Comparison of ENCODE assay signal across 20 cellular contexts in the genomic region with DNA sequence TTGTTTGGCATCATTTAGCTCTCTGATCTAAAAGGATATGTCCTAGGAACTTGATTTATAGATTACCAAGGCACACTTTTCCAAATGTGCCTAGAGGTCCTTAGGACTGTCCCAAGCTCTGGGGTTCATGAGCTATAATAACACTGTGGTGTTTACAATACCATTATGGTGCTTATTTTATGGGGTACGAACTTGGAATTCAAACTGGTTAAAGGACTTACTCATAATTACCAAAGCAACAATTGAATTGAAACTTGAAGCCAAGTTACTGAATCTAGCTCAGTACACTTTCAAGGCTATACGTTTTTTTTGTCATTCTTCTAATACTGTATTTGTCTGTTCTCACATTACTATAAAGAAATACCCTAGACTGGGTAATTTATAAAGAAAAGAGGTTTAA. TPM values are rescaled to one million over a fixed set of nuclear protein-coding genes. Genes with fewer than 3 reads are reported as not detected.
DNase-seq lines count a peak whose midpoint lies in the region; ATAC-seq, FAIRE-seq and TF ChIP-seq lines count a peak whose summit lies in the region.
"Had no signal": no experiment of that assay in that cellular context is flagged by ENCODE, and none has a peak within 500 bp of the region (broad histone marks: within the 10 kb centered on the region; RNA-seq: fewer than 3 reads in every experiment).

No MANE protein-coding gene starts in this region.

- CTCF ChIA-PET in HEK293T (lab: Yijun Ruan, JAX) (interaction anchor here (0.6 to 1.0 kb wide), 3 partner anchors 186 to 617 kb away, joined by 3 read pairs; no protein-coding TSS in a partner anchor), K562 (lab: Yijun Ruan, JAX; ENCODE audit: low intra/inter-chr PET ratio) (no interaction called here)

- POLR2A ChIA-PET in HEK293T (lab: Yijun Ruan, JAX) (interaction anchor here (1.4 to 2.1 kb wide), 4 partner anchors 10 to 80 kb away, joined by 3 to 5 read pairs (median 5); a partner anchor contains a TSS), K562 (lab: Yijun Ruan, JAX) (interaction anchor here (1.1 kb wide), 1 partner anchor 18 kb away, joined by 3 read pairs; no protein-coding TSS in a partner anchor)

- no peak for TF ChIP-seq RAD21 in K562 (CRISPR knock-in tag; conservative IDR thresholded peaks at IDR 0.05 in 1 of 2, IDR thresholded peaks at IDR 0.05 in 1 of 2)

- H3K27ac ChIP-seq in BLaER1 treated with 17β-estradiol and CSF1 and Interleukin-3, amounts not matched to agents 10 nM and 100 nM: peak overlapping the region in 3 of 11 experiments; percentile 6 to 37 (median 14); a peak in 3 of 22 replicates
- no peak overlapping the region for H3K27ac ChIP-seq in K562 (ENCODE audit: extremely low read depth, low read depth, low read length)
- H3K27ac ChIP-seq: GM23248 had no signal

- no TSS peak for BruUV-seq in K562 (replicated peaks; lab: Mats Ljungman, UMichigan)

- H4K20me1 ChIP-seq in BLaER1 treated with 17β-estradiol and CSF1 and Interleukin-3, amounts not matched to agents 10 nM and 100 nM: no peaks in the 10 kb centered on the region
- no peaks in the 10 kb centered on the region for H4K20me1 ChIP-seq in K562 (replicated peaks; ENCODE audit: control insufficient read depth, insufficient read depth, low read length)

- no peak overlapping the region for H3K4me3 ChIP-seq in BLaER1 treated with 17β-estradiol and CSF1 and Interleukin-3, amounts not matched to agents 10 nM and 100 nM
- no peak overlapping the region for H3K4me3 ChIP-seq in K562
- H3K4me3 ChIP-seq: GM23248 had no signal

- 0 out of 2 replicates have a peak overlapping the region, but pooled peaks have one; percentile 39 for H2AFZ ChIP-seq in K562 (ENCODE audit: low read depth, low read length)
- H2AFZ ChIP-seq: GM23248 had no signal

- TF ChIP-seq CTCF in K562 (IDR thresholded peaks at IDR 0.05 in 2 of 3, conservative IDR thresholded peaks at IDR 0.05 in 1 of 3; ENCODE audit: insufficient read depth in 2 of 3, low read depth in 1 of 3, low read length in 3 of 3): no peak

- H3K9me3 ChIP-seq in BLaER1 treated with 17β-estradiol and CSF1 and Interleukin-3, amounts not matched to agents 10 nM and 100 nM (replicated peaks in 1 of 11): no peaks in the 10 kb centered on the region
- no peaks in the 10 kb centered on the region for H3K9me3 ChIP-seq in K562 (replicated peaks; ENCODE audit: control insufficient read depth, insufficient read depth, low read depth, low read length)

- DNase-seq in HEK293T (ENCODE audit: extremely low spot score): no peak
- no peak for DNase-seq in K562 (ENCODE audit: extremely low read depth in 1 of 4, low spot score in 3 of 4)
- no peak for DNase-seq in GF-D8 (lab: John Stamatoyannopoulos, UW)
- no peak for DNase-seq in NCI-H774 (lab: John Stamatoyannopoulos, UW)
- no peak for DNase-seq in retina
- DNase-seq: CD4-positive, alpha-beta T cell; CD8-positive, alpha-beta memory T cell; DMS53; DMS79 treated with DMSO at 0.1 percent for 48 hours; GM23248; H7; HCEC 1CT; HFFc6 had no signal

- FAIRE-seq in K562 (lab: Jason Lieb, UNC): no peak
- FAIRE-seq: GM12892, H1 had no signal

- no peaks in the 10 kb centered on the region; the same call in 2 of the 3 replicates for H3K79me2 ChIP-seq in K562 (ENCODE audit: control insufficient read depth, insufficient read depth, low read length)

- no peak for TF ChIP-seq POLR2A in K562 (conservative IDR thresholded peaks at IDR 0.05)

- H3K4me1 ChIP-seq in BLaER1 treated with 17β-estradiol and CSF1 and Interleukin-3, amounts not matched to agents 10 nM and 100 nM: peaks cover 43 to 68% (median 59%) of the 10 kb centered on the region in 10 experiments
- H3K4me1 ChIP-seq in K562 (replicated peaks in 1 of 2; ENCODE audit: control insufficient read depth in 2 of 2, insufficient read depth in 2 of 2, low read length in 2 of 2): peaks cover 2 to 6% of the 10 kb centered on the region in 2 experiments; a peak in 2 of 5 replicates

- intact Hi-C loops in K562 (cut with micrococcal nuclease): no loop called here

- in situ Hi-C loops in K562 (cut with MboI): no loop called here

- H3K27me3 ChIP-seq in BLaER1 treated with 17β-estradiol and CSF1 and Interleukin-3, amounts not matched to agents 10 nM and 100 nM: no peaks in the 10 kb centered on the region
- no peaks in the 10 kb centered on the region for H3K27me3 ChIP-seq in K562 (ENCODE audit: control insufficient read depth in 2 of 2, insufficient read depth in 2 of 2, low read length in 2 of 2)

- H3K36me3 ChIP-seq in BLaER1 treated with 17β-estradiol and CSF1 and Interleukin-3, amounts not matched to agents 10 nM and 100 nM: peaks cover 0 to 16% (median 0%) of the 10 kb centered on the region in 11 experiments; a peak in 7 of 22 replicates
- no peaks in the 10 kb centered on the region for H3K36me3 ChIP-seq in K562 (ENCODE audit: control insufficient read depth, insufficient read depth, low read length)

- no peaks in the 10 kb centered on the region for H3K9me1 ChIP-seq in K562 (ENCODE audit: control insufficient read depth, insufficient read depth, low read length)

- no peak for ATAC-seq in K562

- no peak for TF ChIP-seq EP300 in K562 (IDR thresholded peaks at IDR 0.05; ENCODE audit: low read length)

- H3K4me2 ChIP-seq in BLaER1 treated with 17β-estradiol and CSF1 and Interleukin-3, amounts not matched to agents 10 nM and 100 nM: peak overlapping the region in 6 of 11 experiments; percentile 5 to 45 (median 32); a peak in 7 of 22 replicates
- no peak overlapping the region for H3K4me2 ChIP-seq in K562 (ENCODE audit: insufficient read depth, low read length)

- H3K9ac ChIP-seq in BLaER1 treated with 17β-estradiol and CSF1 and Interleukin-3, amounts not matched to agents 10 nM and 100 nM: no peak overlapping the region
- H3K9ac ChIP-seq in K562 (ENCODE audit: insufficient read depth in 1 of 2, low read depth in 2 of 2, low read length in 2 of 2): no peak overlapping the region
- H3K9ac ChIP-seq: GM23248 had no signal

- WGBS in K562 (ENCODE audit: insufficient coverage, low coverage, missing lambda C conversion rate): 13% methylated on average over 2 of the region's 2 CpGs

RNA-seq across cellular contexts. Expression of a gene that starts 9.6 kb away (rescaled TPM):
- total RNA-seq in K562 (2011; cell fraction: chromatin; rRNA removed; ENCODE audit: low replicate concordance): 71.3 and 83.9 TPM in 2 replicates
- total RNA-seq in K562 (2011; cell fraction: nucleolus; rRNA removed): 27.0 and 37.0 TPM in 2 replicates
- total RNA-seq in K562 (2011; cell fraction: nucleoplasm; rRNA removed): 32.2 and 34.5 TPM in 2 replicates
- total RNA-seq in K562 (2014; rRNA removed): 4.4 and 4.5 TPM in 2 replicates
- total RNA-seq in K562 (2014; rRNA removed; fragmentation: Illumina TruSeq; extraction: Trizol): 7.3 and 8.0 TPM in 2 replicates
- 5.6 and 6.6 TPM in 2 replicates for total RNA-seq in K562 (2015; rRNA removed; fragmentation: Illumina TruSeq; extraction: Trizol)
- total RNA-seq in K562 (2021): 6.9 and 8.4 TPM in 2 replicates
- 7.1 and 11.8 TPM in 2 replicates for polyA plus RNA-seq in K562 (2011; rRNA removed)
- polyA plus RNA-seq in K562 (2011; cell fraction: cytosol; rRNA removed): 4.0 and 4.2 TPM in 2 replicates
- 37.1 and 39.2 TPM in 2 replicates for polyA plus RNA-seq in K562 (2011; cell fraction: nucleus; rRNA removed)
- polyA plus RNA-seq in K562 (2012): 6.9 and 14.5 TPM in 2 replicates
- polyA plus RNA-seq in K562 (2014; fragmentation: Illumina TruSeq; extraction: Trizol): 9.7 and 12.2 TPM in 2 replicates
- 1 to 10 TPM; 1.0 to 1.3 TPM for polyA plus RNA-seq in K562 (2014; fragmentation: Nextera tagmentation; extraction: Ambion mirVana)
- 6.0 and 7.4 TPM in 2 replicates for polyA plus RNA-seq in K562 (2014; rRNA removed)
- 15.4 and 15.7 TPM in 2 replicates for polyA minus RNA-seq in K562 (2011; rRNA and poly(A)+ RNA removed)
- 4.8 and 5.3 TPM in 2 replicates for polyA minus RNA-seq in K562 (2011; cell fraction: cytosol; rRNA and poly(A)+ RNA removed)
- 13.5 and 23.5 TPM in 2 replicates for polyA minus RNA-seq in K562 (2011; cell fraction: nucleus; rRNA and poly(A)+ RNA removed)

RNA-seq across cellular contexts. Expression of a gene that starts 13.1 kb away (rescaled TPM):
- total RNA-seq in K562 (2011; cell fraction: chromatin; rRNA removed; ENCODE audit: low replicate concordance): 0.12 TPM in 1 of 2 replicates, not detected in the other
- total RNA-seq in K562 (2011; cell fraction: nucleolus; rRNA removed): not detected in 2 replicates
- total RNA-seq in K562 (2011; cell fraction: nucleoplasm; rRNA removed): 0.07 TPM in 1 of 2 replicates, not detected in the other
- total RNA-seq in K562 (2014; rRNA removed): not detected in 2 replicates
- not detected in 2 replicates for total RNA-seq in K562 (2014; rRNA removed; fragmentation: Illumina TruSeq; extraction: Trizol)
- total RNA-seq in K562 (2015; rRNA removed; fragmentation: Illumina TruSeq; extraction: Trizol): 0.04 TPM in 2 replicates
- total RNA-seq in K562 (2021): 0.02 TPM in 1 of 2 replicates, not detected in the other
- not detected in 2 replicates for polyA plus RNA-seq in K562 (2011; rRNA removed)
- not detected in 2 replicates for polyA plus RNA-seq in K562 (2011; cell fraction: cytosol; rRNA removed)
- polyA plus RNA-seq in K562 (2011; cell fraction: nucleus; rRNA removed): 0.03 and 0.06 TPM in 2 replicates
- 0.12 TPM in 2 replicates for polyA plus RNA-seq in K562 (2012)
- polyA plus RNA-seq in K562 (2014; fragmentation: Illumina TruSeq; extraction: Trizol): not detected in 2 replicates
- under 1 TPM; 0.13 to 0.27 TPM for polyA plus RNA-seq in K562 (2014; fragmentation: Nextera tagmentation; extraction: Ambion mirVana)
- polyA plus RNA-seq in K562 (2014; rRNA removed): 0.15 TPM in 1 of 2 replicates, not detected in the other
- polyA minus RNA-seq in K562 (2011; rRNA and poly(A)+ RNA removed): 0.06 TPM in 1 of 2 replicates, not detected in the other
- not detected in 2 replicates for polyA minus RNA-seq in K562 (2011; cell fraction: cytosol; rRNA and poly(A)+ RNA removed)
- polyA minus RNA-seq in K562 (2011; cell fraction: nucleus; rRNA and poly(A)+ RNA removed): under 0.01 and 0.11 TPM in 2 replicates
- total RNA-seq: A172, Daoy, G401, GM23248 had no signal
- polyA plus RNA-seq: CD14-positive monocyte, GM23248 had no signal

RNA-seq across cellular contexts. Expression of a gene that starts 31.7 kb away (rescaled TPM):
- total RNA-seq in K562 (2011; cell fraction: chromatin; rRNA removed; ENCODE audit: low replicate concordance): 124 and 166 TPM in 2 replicates
- 148 and 154 TPM in 2 replicates for total RNA-seq in K562 (2011; cell fraction: nucleolus; rRNA removed)
- total RNA-seq in K562 (2011; cell fraction: nucleoplasm; rRNA removed): 122 and 133 TPM in 2 replicates
- total RNA-seq in K562 (2014; rRNA removed) (47.8 and 48.9 TPM in 2 replicates), K562 (2014; rRNA removed; fragmentation: Illumina TruSeq; extraction: Trizol) (35.6 and 36.9 TPM in 2 replicates), K562 (2015; rRNA removed; fragmentation: Illumina TruSeq; extraction: Trizol) (42.3 and 44.1 TPM in 2 replicates), K562 (2021) (31.4 and 39.1 TPM in 2 replicates)
- polyA plus RNA-seq in K562 (2011; rRNA removed) (49.3 and 65.2 TPM in 2 replicates), K562 (2014; fragmentation: Illumina TruSeq; extraction: Trizol) (31.4 and 36.4 TPM in 2 replicates), K562 (2014; fragmentation: Nextera tagmentation; extraction: Ambion mirVana) (10 to 100 TPM; 32.1 to 59.2 TPM), K562 (2014; rRNA removed) (51.1 and 61.1 TPM in 2 replicates)
- 108 and 117 TPM in 2 replicates for polyA plus RNA-seq in K562 (2011; cell fraction: cytosol; rRNA removed)
- 143 and 149 TPM in 2 replicates for polyA plus RNA-seq in K562 (2011; cell fraction: nucleus; rRNA removed)
- polyA plus RNA-seq in K562 (2012): 37.0 and 40.1 TPM in 2 replicates
- polyA minus RNA-seq in K562 (2011; rRNA and poly(A)+ RNA removed): 73.0 and 76.7 TPM in 2 replicates
- polyA minus RNA-seq in K562 (2011; cell fraction: cytosol; rRNA and poly(A)+ RNA removed): 25.3 and 34.6 TPM in 2 replicates
- polyA minus RNA-seq in K562 (2011; cell fraction: nucleus; rRNA and poly(A)+ RNA removed): 63.1 and 78.1 TPM in 2 replicates

RNA-seq across cellular contexts. Expression of a gene that starts 32.1 kb away (rescaled TPM):
- 34.9 and 40.9 TPM in 2 replicates for total RNA-seq in K562 (2011; cell fraction: chromatin; rRNA removed; ENCODE audit: low replicate concordance)
- total RNA-seq in K562 (2011; cell fraction: nucleolus; rRNA removed): 31.0 and 33.6 TPM in 2 replicates
- 40.3 and 47.9 TPM in 2 replicates for total RNA-seq in K562 (2011; cell fraction: nucleoplasm; rRNA removed)
- 157 and 188 TPM in 2 replicates for total RNA-seq in K562 (2014; rRNA removed)
- total RNA-seq in K562 (2014; rRNA removed; fragmentation: Illumina TruSeq; extraction: Trizol): 49.5 and 50.2 TPM in 2 replicates
- 54.8 and 63.8 TPM in 2 replicates for total RNA-seq in K562 (2015; rRNA removed; fragmentation: Illumina TruSeq; extraction: Trizol)
- 142 and 143 TPM in 2 replicates for total RNA-seq in K562 (2021)
- polyA plus RNA-seq in K562 (2011; rRNA removed): 224 and 225 TPM in 2 replicates
- polyA plus RNA-seq in K562 (2011; cell fraction: cytosol; rRNA removed): 321 and 341 TPM in 2 replicates
- 175 and 219 TPM in 2 replicates for polyA plus RNA-seq in K562 (2011; cell fraction: nucleus; rRNA removed)
- polyA plus RNA-seq in K562 (2012): 161 and 174 TPM in 2 replicates
- 212 and 274 TPM in 2 replicates for polyA plus RNA-seq in K562 (2014; fragmentation: Illumina TruSeq; extraction: Trizol)
- polyA plus RNA-seq in K562 (2014; fragmentation: Nextera tagmentation; extraction: Ambion mirVana): 100 to 1,000 TPM; 158 to 234 TPM
- polyA plus RNA-seq in K562 (2014; rRNA removed): 218 and 222 TPM in 2 replicates
- 141 and 166 TPM in 2 replicates for polyA minus RNA-seq in K562 (2011; rRNA and poly(A)+ RNA removed)
- 59.7 and 65.9 TPM in 2 replicates for polyA minus RNA-seq in K562 (2011; cell fraction: cytosol; rRNA and poly(A)+ RNA removed)
- polyA minus RNA-seq in K562 (2011; cell fraction: nucleus; rRNA and poly(A)+ RNA removed): 14.0 and 29.0 TPM in 2 replicates

RNA-seq across cellular contexts. Expression of a gene that starts 38.3 kb away (rescaled TPM):
- 39.4 and 59.8 TPM in 2 replicates for total RNA-seq in K562 (2011; cell fraction: chromatin; rRNA removed; ENCODE audit: low replicate concordance)
- 44.1 and 49.7 TPM in 2 replicates for total RNA-seq in K562 (2011; cell fraction: nucleolus; rRNA removed)
- 51.0 and 52.4 TPM in 2 replicates for total RNA-seq in K562 (2011; cell fraction: nucleoplasm; rRNA removed)
- total RNA-seq in K562 (2014; rRNA removed) (10.3 and 10.9 TPM in 2 replicates), K562 (2014; rRNA removed; fragmentation: Illumina TruSeq; extraction: Trizol) (8.6 and 10.2 TPM in 2 replicates), K562 (2015; rRNA removed; fragmentation: Illumina TruSeq; extraction: Trizol) (10.7 and 11.7 TPM in 2 replicates), K562 (2021) (15.1 and 20.9 TPM in 2 replicates)
- polyA plus RNA-seq in K562 (2011; rRNA removed) (17.7 and 30.2 TPM in 2 replicates), K562 (2014; fragmentation: Illumina TruSeq; extraction: Trizol) (14.9 and 16.6 TPM in 2 replicates), K562 (2014; fragmentation: Nextera tagmentation; extraction: Ambion mirVana) (1 to 10 TPM; 5.3 to 7.4 TPM), K562 (2014; rRNA removed) (16.0 and 18.9 TPM in 2 replicates)
- 20.6 and 21.5 TPM in 2 replicates for polyA plus RNA-seq in K562 (2011; cell fraction: cytosol; rRNA removed)
- 95.5 and 114 TPM in 2 replicates for polyA plus RNA-seq in K562 (2011; cell fraction: nucleus; rRNA removed)
- polyA plus RNA-seq in K562 (2012): 14.4 and 21.9 TPM in 2 replicates
- polyA minus RNA-seq in K562 (2011; rRNA and poly(A)+ RNA removed): 9.1 and 12.0 TPM in 2 replicates
- polyA minus RNA-seq in K562 (2011; cell fraction: cytosol; rRNA and poly(A)+ RNA removed): 4.4 and 6.0 TPM in 2 replicates
- 15.5 and 27.3 TPM in 2 replicates for polyA minus RNA-seq in K562 (2011; cell fraction: nucleus; rRNA and poly(A)+ RNA removed)
